13 cellular contexts compared by ENCODE assay signal in genomic region chr10:3866347-3866746, GRCh38.
DNase-seq lines count a peak whose midpoint lies in the region; ATAC-seq lines count a peak whose summit lies in the region.
"Had no signal": no experiment of that assay in that cellular context is flagged by ENCODE, and none has a peak within 500 bp of the region (broad histone marks: within the 10 kb centered on the region; RNA-seq: fewer than 3 reads in every experiment).

No MANE protein-coding gene starts in this region.

- no peaks in the 10 kb centered on the region for H3K27me3 Mint-ChIP-seq in effector memory CD8-positive, alpha-beta T cell
- H3K27me3 Mint-ChIP-seq: type B pancreatic cell had no signal

- peaks cover 13 to 22% of the 10 kb centered on the region in 2 donors for H3K4me1 Mint-ChIP-seq in effector memory CD8-positive, alpha-beta T cell (ENCODE audit: low read depth in 2 of 2)

- ATAC-seq in GM18502 (IDR thresholded peaks at IDR 0.05; ENCODE audit: poor library complexity, unreplicated experiment) (peak; percentile 43), GM21381 (IDR thresholded peaks at IDR 0.05; ENCODE audit: unreplicated experiment) (peak; percentile 37), GM19452 (IDR thresholded peaks at IDR 0.05; ENCODE audit: unreplicated experiment) (no peak)
- no peak for ATAC-seq in effector memory CD8-positive, alpha-beta T cell (replicated peaks)

- H3K27ac Mint-ChIP-seq in effector memory CD8-positive, alpha-beta T cell = peak overlapping the region; percentile 53 to 84
- H3K27ac Mint-ChIP-seq: nephron progenitor cell, type B pancreatic cell had no signal

- peak overlapping the region; percentile 8 to 51 for H3K4me3 Mint-ChIP-seq in effector memory CD8-positive, alpha-beta T cell
- H3K4me3 Mint-ChIP-seq: nephron progenitor cell, type B pancreatic cell had no signal

- H3K9me3 Mint-ChIP-seq in effector memory CD8-positive, alpha-beta T cell = no peaks in the 10 kb centered on the region
- H3K9me3 Mint-ChIP-seq: nephron progenitor cell, type B pancreatic cell had no signal

- peak; percentile 37 for DNase-seq in MV-4-11 (lab: John Stamatoyannopoulos, UW)
- DNase-seq in effector memory CD8-positive, alpha-beta T cell = no peak
- DNase-seq in NCI-H226 = no peak
- DNase-seq in SHP77 (lab: John Stamatoyannopoulos, UW) = no peak
- no peak for DNase-seq in ecto neural progenitor cell (ENCODE audit: low spot score)
- DNase-seq: brain microvascular endothelial cell, Calu3, NCI-H446 treated with DMSO at 0.1 percent for 48 hours, nephron progenitor cell had no signal

- H3K36me3 Mint-ChIP-seq in effector memory CD8-positive, alpha-beta T cell (ENCODE audit: insufficient read depth) = peaks cover 1% of the 10 kb centered on the region
- H3K36me3 Mint-ChIP-seq: type B pancreatic cell had no signal

Comparison
In these comparisons a context has a peak if more than half of its experiments do, and no peak if none do; other contexts are left out.
1. ATAC-seq: peak in GM18502 (single experiment) and GM21381 (single experiment); none in effector memory CD8-positive, alpha-beta T cell (single experiment) and GM19452 (single experiment).